Comparison of ENCODE assay signal across 20 cellular contexts in genomic region chr17:54662978-54663876, GRCh38.
"Had no signal": no experiment of that assay in that cellular context is flagged by ENCODE, and none has a peak within 500 bp of the region (broad histone marks: within the 10 kb centered on the region; RNA-seq: fewer than 3 reads in every experiment).

No MANE protein-coding gene starts in this region.

- H3K27me3 Mint-ChIP-seq: progenitor cell of endocrine pancreas had no signal

- H3K27ac Mint-ChIP-seq: activated naive CD4-positive, alpha-beta T cell treated with anti-CD3 and anti-CD28 coated beads for 36 hours; activated T-helper 2 cell treated with anti-CD3 and anti-CD28 coated beads, Interferon-gamma antibody, Interleukin-2, Interleukin-4, amounts not matched to agents 10 μg/mL and 5 μg/mL and 100 μg/mL, durations not matched to agents 14 hours and 24 hours and 36 hours; naive thymus-derived CD8-positive, alpha-beta T cell; progenitor cell of endocrine pancreas; T-cell had no signal

- H3K36me3 Mint-ChIP-seq: naive thymus-derived CD8-positive, alpha-beta T cell; T-cell had no signal

- H3K27ac ChIP-seq: dorsolateral prefrontal cortex, foreskin keratinocyte, left lung, right atrium auricular region, skin epidermis, transverse colon, vagina had no signal

- H3K9me3 ChIP-seq: right atrium auricular region, transverse colon, vagina had no signal

- DNase-seq: activated CD4-positive, alpha-beta T cell treated with anti-CD3 and anti-CD28 coated beads, Interleukin-2, amount 50 U/mL, for 48 hours; activated naive CD4-positive, alpha-beta T cell treated with anti-CD3 and anti-CD28 coated beads for 36 hours; dorsolateral prefrontal cortex; foreskin keratinocyte; mucosa of descending colon; occipital lobe; stimulated activated CD4-positive, alpha-beta T cell treated with anti-CD3 and anti-CD28 coated beads, Interleukin-15, amount 100 ng/mL, for 24 hours; stimulated activated CD4-positive, alpha-beta T cell treated with anti-CD3 and anti-CD28 coated beads, Interleukin-4, amount 100 ng/mL, for 1 hour; stimulated activated naive CD4-positive, alpha-beta T cell; substantia nigra; T-cell; T1000; transverse colon had no signal

- H3K4me1 ChIP-seq: foreskin keratinocyte, left lung, right atrium auricular region, transverse colon, vagina had no signal

- H3K4me1 Mint-ChIP-seq: naive thymus-derived CD8-positive, alpha-beta T cell; T-cell had no signal

- H3K4me3 Mint-ChIP-seq: activated naive CD4-positive, alpha-beta T cell treated with anti-CD3 and anti-CD28 coated beads for 36 hours; naive thymus-derived CD8-positive, alpha-beta T cell; T-cell had no signal

- ATAC-seq: foreskin keratinocyte; left lung; mucosa of descending colon; naive thymus-derived CD8-positive, alpha-beta T cell; T-cell had no signal

- H3K27me3 ChIP-seq: foreskin keratinocyte, left lung, right atrium auricular region, transverse colon, vagina had no signal
